Comparison of ENCODE assay signal across 8 cellular contexts in the genomic region with DNA sequence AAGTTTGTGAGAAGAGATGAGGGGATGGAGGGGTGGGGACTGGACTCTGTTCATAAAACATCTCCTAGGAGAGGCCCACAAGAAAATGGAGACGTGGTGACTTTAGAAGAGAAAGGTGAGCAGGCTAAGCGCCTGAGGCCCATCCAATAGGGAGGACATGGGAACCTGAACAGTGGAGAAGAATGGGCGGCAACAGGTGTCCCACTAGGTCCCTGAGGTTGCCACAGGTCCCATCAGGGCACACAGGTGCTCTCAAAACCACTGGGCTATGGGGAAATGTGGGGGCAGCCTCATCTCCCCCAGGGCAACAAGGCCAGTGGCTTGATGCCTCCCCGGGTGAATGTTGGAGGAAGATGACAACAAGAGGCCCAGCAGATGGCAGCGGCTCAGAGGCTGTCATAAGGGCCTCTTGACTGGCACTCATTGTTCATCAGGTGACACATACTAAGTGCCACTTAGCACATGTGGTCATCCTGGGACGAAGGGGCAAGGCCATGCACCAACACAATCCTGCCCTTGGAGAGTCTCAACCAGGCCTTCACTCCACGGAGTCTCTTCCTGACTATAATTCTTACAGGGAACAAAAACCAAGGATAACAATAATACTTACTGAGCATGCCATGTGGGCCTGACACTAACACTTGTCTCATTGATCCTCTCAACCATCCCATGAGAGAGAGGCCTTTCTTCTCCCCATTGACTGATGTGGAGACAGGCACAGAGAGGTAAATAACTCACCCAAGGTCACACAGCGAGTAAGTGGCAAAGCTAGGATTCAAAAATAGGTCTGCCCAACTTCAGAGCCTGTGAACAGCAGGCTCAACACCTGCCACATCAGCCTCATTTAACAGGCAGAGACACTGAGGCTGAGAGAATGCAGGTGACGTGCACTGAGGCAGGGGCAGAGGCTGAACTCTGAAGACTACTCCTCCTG. TPM values are rescaled to one million over a fixed set of nuclear protein-coding genes. Genes with fewer than 3 reads are reported as not detected.
DNase-seq lines count a peak whose midpoint lies in the region; ATAC-seq lines count a peak whose summit lies in the region.

No MANE protein-coding gene starts in this region.

- H3K36me3 Mint-ChIP-seq in activated naive CD8-positive, alpha-beta T cell treated with anti-CD3 and anti-CD28 coated beads, Interleukin-2, amount 50 U/mL, for 24 hours (ENCODE audit: low read depth) = no peaks in the 10 kb centered on the region
- H3K36me3 Mint-ChIP-seq in activated naive CD8-positive, alpha-beta T cell treated with anti-CD3 and anti-CD28 coated beads for 36 hours = no peaks in the 10 kb centered on the region

- peaks cover 14% of the 10 kb centered on the region for H3K27me3 Mint-ChIP-seq in activated naive CD8-positive, alpha-beta T cell treated with anti-CD3 and anti-CD28 coated beads, Interleukin-2, amount 50 U/mL, for 24 hours
- no peaks in the 10 kb centered on the region for H3K27me3 Mint-ChIP-seq in activated naive CD8-positive, alpha-beta T cell treated with anti-CD3 and anti-CD28 coated beads for 36 hours

- no peak overlapping the region for H3K27ac Mint-ChIP-seq in activated naive CD8-positive, alpha-beta T cell treated with anti-CD3 and anti-CD28 coated beads, Interleukin-2, amount 50 U/mL, for 24 hours
- H3K27ac Mint-ChIP-seq in activated naive CD8-positive, alpha-beta T cell treated with anti-CD3 and anti-CD28 coated beads for 36 hours = no peak overlapping the region

- intact Hi-C loops in Right ventricle myocardium superior (cut with DNase I) = no loop called here
- intact Hi-C loops in sciatic nerve (cut with DNase I) = no loop called here

- H3K4me1 Mint-ChIP-seq in activated naive CD8-positive, alpha-beta T cell treated with anti-CD3 and anti-CD28 coated beads, Interleukin-2, amount 50 U/mL, for 24 hours = no peaks in the 10 kb centered on the region
- no peaks in the 10 kb centered on the region for H3K4me1 Mint-ChIP-seq in activated naive CD8-positive, alpha-beta T cell treated with anti-CD3 and anti-CD28 coated beads for 36 hours

- ATAC-seq in activated naive CD8-positive, alpha-beta T cell treated with anti-CD3 and anti-CD28 coated beads, Interleukin-2, amount 50 U/mL, for 24 hours = peak; percentile 57
- ATAC-seq in Right ventricle myocardium superior (ENCODE audit: poor library complexity) (peak; percentile 79), GM21390 (IDR thresholded peaks at IDR 0.05; ENCODE audit: unreplicated experiment) (no peak), GM21529 (IDR thresholded peaks at IDR 0.05; ENCODE audit: unreplicated experiment) (no peak), sciatic nerve (no peak)

- H3K4me3 Mint-ChIP-seq in activated naive CD8-positive, alpha-beta T cell treated with anti-CD3 and anti-CD28 coated beads, Interleukin-2, amount 50 U/mL, for 24 hours = no peak overlapping the region
- H3K4me3 Mint-ChIP-seq in activated naive CD8-positive, alpha-beta T cell treated with anti-CD3 and anti-CD28 coated beads for 36 hours = no peak overlapping the region

- H3K9me3 Mint-ChIP-seq in activated naive CD8-positive, alpha-beta T cell treated with anti-CD3 and anti-CD28 coated beads, Interleukin-2, amount 50 U/mL, for 24 hours = no peaks in the 10 kb centered on the region
- H3K9me3 Mint-ChIP-seq in activated naive CD8-positive, alpha-beta T cell treated with anti-CD3 and anti-CD28 coated beads for 36 hours = no peaks in the 10 kb centered on the region

- DNase-seq in activated naive CD8-positive, alpha-beta T cell treated with anti-CD3 and anti-CD28 coated beads, Interleukin-2, amount 50 U/mL, for 24 hours = no peak
- no peak for DNase-seq in activated naive CD8-positive, alpha-beta T cell treated with anti-CD3 and anti-CD28 coated beads for 36 hours
- peak; percentile 55 for DNase-seq in SW480 (ENCODE audit: low spot score)
- peak; percentile 72 for DNase-seq in Right ventricle myocardium superior
- DNase-seq in stimulated activated CD4-positive, alpha-beta T cell treated with anti-CD3 and anti-CD28 coated beads, Interleukin-1b, Interleukin-23, amount 100 ng/mL, for 48 hours = peak; percentile 13
- no peak for DNase-seq in sciatic nerve (ENCODE audit: low spot score)

RNA-seq across cellular contexts. Expression of a gene that starts 38.0 kb away (rescaled TPM):
- total RNA-seq in activated naive CD8-positive, alpha-beta T cell treated with anti-CD3 and anti-CD28 coated beads for 36 hours = under 1 TPM; 0.14 to 0.18 TPM
- total RNA-seq in Right ventricle myocardium superior (44.6 TPM), sciatic nerve (44.3 TPM)

Comparison
In these comparisons a context has a peak if more than half of its experiments do, and no peak if none do; other contexts are left out.
1. ATAC-seq: peak in activated naive CD8-positive, alpha-beta T cell treated with anti-CD3 and anti-CD28 coated beads, Interleukin-2, amount 50 U/mL, for 24 hours (single experiment) and Right ventricle myocardium superior (single experiment); none in GM21390 (single experiment), GM21529 (single experiment) and sciatic nerve (single experiment).
2. DNase-seq: peak in SW480 (single experiment), Right ventricle myocardium superior (single experiment) and stimulated activated CD4-positive, alpha-beta T cell treated with anti-CD3 and anti-CD28 coated beads, Interleukin-1b, Interleukin-23, amount 100 ng/mL, for 48 hours (single experiment); none in activated naive CD8-positive, alpha-beta T cell treated with anti-CD3 and anti-CD28 coated beads, Interleukin-2, amount 50 U/mL, for 24 hours (single experiment), activated naive CD8-positive, alpha-beta T cell treated with anti-CD3 and anti-CD28 coated beads for 36 hours (single experiment) and sciatic nerve (single experiment).
3. RNA of a gene that starts 38.0 kb away (total RNA-seq): 44.6 TPM in Right ventricle myocardium superior (single experiment) and 44.3 TPM in sciatic nerve (single experiment); 0.14 to 0.18 TPM in activated naive CD8-positive, alpha-beta T cell treated with anti-CD3 and anti-CD28 coated beads for 36 hours; every median in the first group is over 10 times any median in the second.